Comparison of ENCODE assay signal across 1 cellular context in the genomic region with DNA sequence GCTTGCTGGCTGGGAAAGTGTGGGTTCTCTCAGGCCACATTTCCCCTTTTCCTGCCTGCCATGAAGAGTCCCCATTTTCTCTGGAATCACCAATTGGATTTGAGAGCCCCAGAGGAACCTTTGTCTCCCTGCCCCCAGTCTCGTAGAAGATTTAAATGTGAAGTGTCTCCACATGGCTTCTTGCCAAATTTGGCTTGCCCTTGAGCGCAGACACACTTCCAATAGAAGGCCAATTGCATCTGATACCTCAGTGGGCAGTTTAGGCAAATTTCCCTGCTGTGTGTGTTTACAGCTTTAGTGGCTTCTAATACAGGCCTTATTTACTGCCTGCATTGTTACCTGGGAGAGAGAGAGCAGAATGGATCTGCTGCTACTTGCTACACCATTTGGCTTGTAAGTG.
A peak's percentile ranks its signal among the peaks of the same experiment; 100 is the strongest.
TF ChIP-seq lines count a peak whose summit lies in the region.

No MANE protein-coding gene starts in this region.

TF ChIP-seq in GM12878, 131 proteins besides CTCF, POLR2A, EP300 and RAD21:
- TF ChIP-seq ZNF687 (IDR thresholded peaks at IDR 0.05) = 0 out of 2 replicates have a peak, but pooled peaks have one; percentile 3
- TF ChIP-seq TAF1 (IDR thresholded peaks at IDR 0.05; ENCODE audit: borderline replicate concordance, low read depth, low read length) = no peak
- TF ChIP-seq CBX5 (IDR thresholded peaks at IDR 0.05; ENCODE audit: low read depth) = 0 out of 2 replicates have a peak, but pooled peaks have one; percentile 14
- TF ChIP-seq, protein P1, sequence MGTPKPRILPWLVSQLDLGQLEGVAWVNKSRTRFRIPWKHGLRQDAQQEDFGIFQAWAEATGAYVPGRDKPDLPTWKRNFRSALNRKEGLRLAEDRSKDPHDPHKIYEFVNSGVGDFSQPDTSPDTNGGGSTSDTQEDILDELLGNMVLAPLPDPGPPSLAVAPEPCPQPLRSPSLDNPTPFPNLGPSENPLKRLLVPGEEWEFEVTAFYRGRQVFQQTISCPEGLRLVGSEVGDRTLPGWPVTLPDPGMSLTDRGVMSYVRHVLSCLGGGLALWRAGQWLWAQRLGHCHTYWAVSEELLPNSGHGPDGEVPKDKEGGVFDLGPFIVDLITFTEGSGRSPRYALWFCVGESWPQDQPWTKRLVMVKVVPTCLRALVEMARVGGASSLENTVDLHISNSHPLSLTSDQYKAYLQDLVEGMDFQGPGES (IDR thresholded peaks at IDR 0.05) = no peak
- peak; percentile 76 for TF ChIP-seq SMAD1 (IDR thresholded peaks at IDR 0.05; ENCODE audit: low read depth, partially characterized antibody)
- TF ChIP-seq POU2F2 (IDR thresholded peaks at IDR 0.05; ENCODE audit: borderline replicate concordance, low read depth, low read length) = peak; percentile 76; the same call in 2 of the 3 replicates
- TF ChIP-seq PBX3 (IDR thresholded peaks at IDR 0.05; ENCODE audit: insufficient replicate concordance, low read depth, low read length) = no peak
- peak; percentile 57; the same call in 1 of the 2 replicates for TF ChIP-seq MXI1 (IDR thresholded peaks at IDR 0.05; ENCODE audit: low read depth, low read length)
- 0 out of 2 replicates have a peak, but pooled peaks have one; percentile 2 for TF ChIP-seq NR2F1 (conservative IDR thresholded peaks at IDR 0.05)
- 0 out of 2 replicates have a peak, but pooled peaks have one; percentile 61 for TF ChIP-seq WRNIP1 (IDR thresholded peaks at IDR 0.05; ENCODE audit: borderline replicate concordance, low read depth, low read length)
- no peak for TF ChIP-seq STAT1 (conservative IDR thresholded peaks at IDR 0.05)
- 0 out of 2 replicates have a peak, but pooled peaks have one; percentile 33 for TF ChIP-seq E2F4 (IDR thresholded peaks at IDR 0.05; ENCODE audit: low read depth, low read length)
- TF ChIP-seq ZNF384 (IDR thresholded peaks at IDR 0.05; ENCODE audit: borderline replicate concordance, low read depth, low read length) = 0 out of 2 replicates have a peak, but pooled peaks have one; percentile 19
- TF ChIP-seq MAX (IDR thresholded peaks at IDR 0.05; ENCODE audit: low read depth, low read length) = peak; percentile 50; the same call in 1 of the 2 replicates
- 0 out of 2 replicates have a peak, but pooled peaks have one; percentile 13 for TF ChIP-seq SMC3 (IDR thresholded peaks at IDR 0.05; ENCODE audit: borderline replicate concordance, low read length)
- TF ChIP-seq IRF4 (IDR thresholded peaks at IDR 0.05; ENCODE audit: low read depth, low read length) = 0 out of 2 replicates have a peak, but pooled peaks have one; percentile 39
